ENCODE assay signal across 10 cellular contexts in the genomic region with DNA sequence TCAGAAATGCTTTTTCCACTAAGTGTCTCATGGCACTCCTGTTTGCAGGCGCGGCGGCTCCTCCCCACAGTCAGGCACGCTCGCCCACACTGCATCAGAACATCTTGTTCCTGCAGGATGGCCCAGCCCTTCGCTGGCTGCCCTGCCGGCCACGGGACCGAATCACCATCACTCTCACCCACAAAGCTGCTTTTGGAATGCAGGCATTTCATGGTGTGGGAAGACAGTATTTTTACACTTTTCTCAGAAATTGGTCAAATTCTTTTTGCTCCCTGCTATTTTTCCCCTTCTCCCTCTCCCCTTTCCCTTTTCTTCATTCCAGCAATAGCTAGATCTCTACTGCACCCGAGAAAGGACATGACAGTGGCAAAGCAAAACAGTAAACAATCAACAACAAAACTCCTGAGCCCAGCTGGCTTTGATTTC.
DNase-seq lines count a peak whose midpoint lies in the region; ATAC-seq and TF ChIP-seq lines count a peak whose summit lies in the region.
"Had no signal": no experiment of that assay in that cellular context is flagged by ENCODE, and none has a peak within 500 bp of the region (broad histone marks: within the 10 kb centered on the region; RNA-seq: fewer than 3 reads in every experiment).

No MANE protein-coding gene starts in this region.

- TF ChIP-seq CTCF in Panc1 (IDR thresholded peaks at IDR 0.05): no peak
- TF ChIP-seq CTCF in esophagus muscularis mucosa (IDR thresholded peaks at IDR 0.05): no peak
- TF ChIP-seq CTCF in nephron (IDR thresholded peaks at IDR 0.05; ENCODE audit: unreplicated experiment in 3 of 3): no peak
- TF ChIP-seq CTCF in uterus (IDR thresholded peaks at IDR 0.05): peak in 1 of 4 experiments; percentile 28

- H3K9me3 ChIP-seq in Panc1 (ENCODE audit: control insufficient read depth, insufficient read depth, low read depth, low read length) (no peaks in the 10 kb centered on the region), esophagus muscularis mucosa (no peaks in the 10 kb centered on the region), uterus (no peaks in the 10 kb centered on the region)

- no peaks in the 10 kb centered on the region for H3K9me3 Mint-ChIP-seq in nephron
- no peaks in the 10 kb centered on the region for H3K9me3 Mint-ChIP-seq in activated CD8-positive, alpha-beta T cell treated with anti-CD3 and anti-CD28 coated beads, Interleukin-2, amount 10 ng/mL, durations not matched to agents 7 days and 5 days (ENCODE audit: insufficient read depth)
- H3K9me3 Mint-ChIP-seq: stimulated activated naive CD8-positive, alpha-beta T cell treated with anti-CD3 and anti-CD28 coated beads, Interleukin-15, Interleukin-2, amounts not matched to agents 100 ng/mL and 50 ng/mL, for 24 hours had no signal

- H3K4me1 ChIP-seq in Panc1 (ENCODE audit: control insufficient read depth, insufficient read depth, low read length): peaks cover 24% of the 10 kb centered on the region
- H3K4me1 ChIP-seq in esophagus muscularis mucosa: peaks cover 0 to 19% (median 13%) of the 10 kb centered on the region in 4 donors
- H3K4me1 ChIP-seq in uterus: no peaks in the 10 kb centered on the region

- intact Hi-C loops in Panc1 (cut with micrococcal nuclease; ENCODE audit: unreplicated experiment) (no loop called here), esophagus muscularis mucosa (cut with DNase I) (no loop called here), uterus (cut with DNase I; ENCODE audit: low total_unique reads) (no loop called here)

- no peak for DNase-seq in Panc1 (ENCODE audit: low read depth, low spot score)
- DNase-seq in esophagus muscularis mucosa (ENCODE audit: extremely low spot score): no peak
- DNase-seq in uterus: peak; percentile 74 to 81
- no peak for DNase-seq in activated CD8-positive, alpha-beta T cell treated with anti-CD3 and anti-CD28 coated beads, Interleukin-2, amount 10 ng/mL, durations not matched to agents 7 days and 5 days
- DNase-seq in cortex of kidney (lab: John Stamatoyannopoulos, UW): no peak
- DNase-seq: central memory CD4-positive, alpha-beta T cell; NCI-H1694 treated with DMSO at 0.1 percent for 48 hours had no signal

- WGBS in esophagus muscularis mucosa: 89% methylated on average over 9 of the region's 10 CpGs

- H3K4me3 ChIP-seq in Panc1 (ENCODE audit: low read depth in 2 of 2, low read length in 2 of 2) (no peak overlapping the region), esophagus muscularis mucosa (no peak overlapping the region), uterus (no peak overlapping the region)

- TF ChIP-seq POLR2A in esophagus muscularis mucosa (IDR thresholded peaks at IDR 0.05; ENCODE audit: low read depth) (no peak), uterus (IDR thresholded peaks at IDR 0.05) (no peak)

- peak; percentile 53 for TF ChIP-seq EP300 in esophagus muscularis mucosa (IDR thresholded peaks at IDR 0.05)

- in situ Hi-C loops in Panc1 (cut with HindIII; ENCODE audit: low pct_unique_long_range_greater_than_20kb, low sequenced_read_pairs): no loop called here

- no peak overlapping the region for H3K4me3 Mint-ChIP-seq in nephron
- H3K4me3 Mint-ChIP-seq in activated CD8-positive, alpha-beta T cell treated with anti-CD3 and anti-CD28 coated beads, Interleukin-2, amount 10 ng/mL, durations not matched to agents 7 days and 5 days: no peak overlapping the region
- H3K4me3 Mint-ChIP-seq: stimulated activated naive CD8-positive, alpha-beta T cell treated with anti-CD3 and anti-CD28 coated beads, Interleukin-15, Interleukin-2, amounts not matched to agents 100 ng/mL and 50 ng/mL, for 24 hours had no signal

- peak; percentile 47; the same call in 1 of the 2 replicates for ATAC-seq in Panc1
- ATAC-seq in HG03095 (IDR thresholded peaks at IDR 0.05; ENCODE audit: unreplicated experiment): no peak
- no peak for ATAC-seq in activated CD8-positive, alpha-beta T cell treated with anti-CD3 and anti-CD28 coated beads, Interleukin-2, amount 10 ng/mL, durations not matched to agents 7 days and 5 days

- no peaks in the 10 kb centered on the region for H3K36me3 ChIP-seq in Panc1 (ENCODE audit: control insufficient read depth, insufficient read depth, low read length)
- no peaks in the 10 kb centered on the region for H3K36me3 ChIP-seq in esophagus muscularis mucosa
- no peaks in the 10 kb centered on the region for H3K36me3 ChIP-seq in uterus

- H3K4me1 Mint-ChIP-seq in nephron: peaks cover 10% of the 10 kb centered on the region
- no peaks in the 10 kb centered on the region for H3K4me1 Mint-ChIP-seq in activated CD8-positive, alpha-beta T cell treated with anti-CD3 and anti-CD28 coated beads, Interleukin-2, amount 10 ng/mL, durations not matched to agents 7 days and 5 days (ENCODE audit: low read depth)

- BruUV-seq in Panc1 (replicated peaks; lab: Mats Ljungman, UMichigan): no TSS peak

- H3K27me3 Mint-ChIP-seq in nephron (ENCODE audit: low read depth): peaks cover 3% of the 10 kb centered on the region
- H3K27me3 Mint-ChIP-seq in activated CD8-positive, alpha-beta T cell treated with anti-CD3 and anti-CD28 coated beads, Interleukin-2, amount 10 ng/mL, durations not matched to agents 7 days and 5 days (ENCODE audit: low read depth): peaks cover 3% of the 10 kb centered on the region
- H3K27me3 Mint-ChIP-seq: stimulated activated naive CD8-positive, alpha-beta T cell treated with anti-CD3 and anti-CD28 coated beads, Interleukin-15, Interleukin-2, amounts not matched to agents 100 ng/mL and 50 ng/mL, for 24 hours had no signal

- POLR2A ChIA-PET in Panc1 (lab: Charles Lee): interaction anchor here (0.6 to 1.1 kb wide), 2 partner anchors 78 to 220 kb away, joined by 3 to 8 read pairs; no protein-coding TSS in a partner anchor
- POLR2A ChIA-PET in activated CD8-positive, alpha-beta T cell treated with anti-CD3 and anti-CD28 coated beads, Interleukin-2, amount 10 ng/mL, durations not matched to agents 7 days and 5 days (lab: Charles Lee): interaction anchor here (0.6 kb wide), 1 partner anchor 41 kb away, joined by 3 read pairs; no protein-coding TSS in a partner anchor

- CTCF ChIA-PET in Panc1 (lab: Charles Lee): interaction anchor here (0.6 to 1.4 kb wide), 2 partner anchors 13 to 62 kb away, joined by 5 read pairs; no protein-coding TSS in a partner anchor
- CTCF ChIA-PET in activated CD8-positive, alpha-beta T cell treated with anti-CD3 and anti-CD28 coated beads, Interleukin-2, amount 10 ng/mL, durations not matched to agents 7 days and 5 days (lab: Charles Lee): no interaction called here

- peak overlapping the region; percentile 5 to 34 (median 10) for H3K27ac Mint-ChIP-seq in nephron
- no peak overlapping the region for H3K27ac Mint-ChIP-seq in activated CD8-positive, alpha-beta T cell treated with anti-CD3 and anti-CD28 coated beads, Interleukin-2, amount 10 ng/mL, durations not matched to agents 7 days and 5 days
- H3K27ac Mint-ChIP-seq: stimulated activated naive CD8-positive, alpha-beta T cell treated with anti-CD3 and anti-CD28 coated beads, Interleukin-15, Interleukin-2, amounts not matched to agents 100 ng/mL and 50 ng/mL, for 24 hours had no signal

- no peaks in the 10 kb centered on the region for H3K27me3 ChIP-seq in Panc1 (ENCODE audit: control insufficient read depth, insufficient read depth, low read length)
- H3K27me3 ChIP-seq in esophagus muscularis mucosa: no peaks in the 10 kb centered on the region
- H3K27me3 ChIP-seq in uterus: no peaks in the 10 kb centered on the region

- H3K36me3 Mint-ChIP-seq in nephron (ENCODE audit: low read depth): no peaks in the 10 kb centered on the region
- H3K36me3 Mint-ChIP-seq in activated CD8-positive, alpha-beta T cell treated with anti-CD3 and anti-CD28 coated beads, Interleukin-2, amount 10 ng/mL, durations not matched to agents 7 days and 5 days (ENCODE audit: low read depth): no peaks in the 10 kb centered on the region

- H3K27ac ChIP-seq in Panc1 (ENCODE audit: low read length) (peak overlapping the region; percentile 100), esophagus muscularis mucosa (replicated peaks in 1 of 4) (peak overlapping the region in 3 of 4 donors; percentile 40 to 68 (median 55)), uterus (peak overlapping the region; percentile 75 to 85)

Comparison
In these comparisons a context has a peak if more than half of its experiments do, and no peak if none do; other contexts are left out.
1. DNase-seq: peak in uterus (2 of 2); none in Panc1 (single experiment), esophagus muscularis mucosa (single experiment), activated CD8-positive, alpha-beta T cell treated with anti-CD3 and anti-CD28 coated beads, Interleukin-2, amount 10 ng/mL, durations not matched to agents 7 days and 5 days (single experiment) and cortex of kidney (single experiment).
2. Peak in every context shown above with its lines, with median percentiles within 50 percentile points of each other: H3K27ac ChIP-seq.